1 cellular context compared by ENCODE assay signal in the genomic region with DNA sequence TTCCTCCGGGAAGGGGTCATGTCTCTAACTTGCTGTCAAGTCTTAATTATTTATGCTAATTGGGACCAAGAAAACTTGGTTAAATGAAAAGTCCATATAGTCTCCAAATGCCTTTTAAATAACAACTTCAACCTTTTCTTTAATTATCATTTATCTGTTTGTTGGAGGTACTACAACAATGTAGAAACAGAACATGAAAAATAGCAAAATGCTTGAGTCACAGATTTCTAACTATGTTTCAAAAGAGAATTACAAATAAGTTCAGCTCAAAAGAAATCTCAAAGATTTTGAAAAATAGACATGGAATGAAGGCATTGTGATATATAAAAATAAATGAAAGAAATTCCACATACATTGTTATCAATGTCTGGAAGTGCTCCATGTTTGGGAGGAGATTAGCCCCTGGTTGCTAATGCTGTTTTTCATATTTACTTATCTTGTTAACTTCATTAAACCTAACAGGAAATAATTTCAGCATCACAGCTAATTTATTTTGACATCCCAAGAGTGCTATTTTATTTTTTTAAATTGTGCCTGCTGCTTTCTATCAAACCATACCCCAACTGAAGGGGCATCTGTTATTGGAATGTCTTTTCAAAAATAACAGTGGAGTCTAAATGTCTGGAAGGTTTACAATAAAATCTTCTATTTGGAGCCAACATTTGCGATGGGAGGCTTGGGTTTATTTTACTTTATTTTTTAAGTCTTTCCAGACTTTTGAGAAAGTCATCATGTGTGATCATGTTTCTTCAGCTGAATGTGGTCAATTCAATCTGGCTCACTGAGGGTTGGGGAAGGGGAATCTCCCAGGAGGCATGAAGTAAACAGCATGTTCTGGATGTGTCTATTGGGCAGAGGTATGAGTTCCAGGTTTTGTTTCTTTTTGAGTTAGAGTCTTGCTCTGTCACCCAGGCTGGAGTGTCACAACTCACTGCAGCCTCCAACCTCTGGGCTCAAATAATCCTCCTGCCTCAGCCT.
A peak's percentile ranks its signal among the peaks of the same experiment; 100 is the strongest.
TF ChIP-seq lines count a peak whose summit lies in the region.

No MANE protein-coding gene starts in this region.

TF ChIP-seq in SK-N-SH treated with all-trans-retinoic acid at 6 μM for 48 hours, 23 proteins besides CTCF, POLR2A, EP300 and RAD21 (continued from another document):
- TF ChIP-seq, protein P1, sequence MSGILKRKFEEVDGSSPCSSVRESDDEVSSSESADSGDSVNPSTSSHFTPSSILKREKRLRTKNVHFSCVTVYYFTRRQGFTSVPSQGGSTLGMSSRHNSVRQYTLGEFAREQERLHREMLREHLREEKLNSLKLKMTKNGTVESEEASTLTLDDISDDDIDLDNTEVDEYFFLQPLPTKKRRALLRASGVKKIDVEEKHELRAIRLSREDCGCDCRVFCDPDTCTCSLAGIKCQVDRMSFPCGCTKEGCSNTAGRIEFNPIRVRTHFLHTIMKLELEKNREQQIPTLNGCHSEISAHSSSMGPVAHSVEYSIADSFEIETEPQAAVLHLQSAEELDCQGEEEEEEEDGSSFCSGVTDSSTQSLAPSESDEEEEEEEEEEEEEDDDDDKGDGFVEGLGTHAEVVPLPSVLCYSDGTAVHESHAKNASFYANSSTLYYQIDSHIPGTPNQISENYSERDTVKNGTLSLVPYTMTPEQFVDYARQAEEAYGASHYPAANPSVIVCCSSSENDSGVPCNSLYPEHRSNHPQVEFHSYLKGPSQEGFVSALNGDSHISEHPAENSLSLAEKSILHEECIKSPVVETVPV (CRISPR knock-in tag; IDR thresholded peaks at IDR 0.05): peak; percentile 97
- TF ChIP-seq GLIS3 (CRISPR knock-in tag; IDR thresholded peaks at IDR 0.05): peak; percentile 70; the same call in 1 of the 2 replicates
- peak; percentile 78 for TF ChIP-seq ESRRG (CRISPR knock-in tag; IDR thresholded peaks at IDR 0.05)
- TF ChIP-seq ZFP30 (CRISPR knock-in tag; IDR thresholded peaks at IDR 0.05): no peak
- TF ChIP-seq OSR1 (CRISPR knock-in tag; IDR thresholded peaks at IDR 0.05): no peak
- no peak for TF ChIP-seq BACH2 (CRISPR knock-in tag; IDR thresholded peaks at IDR 0.05; ENCODE audit: borderline replicate concordance)
- TF ChIP-seq ZC3H10 (CRISPR knock-in tag; IDR thresholded peaks at IDR 0.05): peak; percentile 93
- TF ChIP-seq, protein P2, sequence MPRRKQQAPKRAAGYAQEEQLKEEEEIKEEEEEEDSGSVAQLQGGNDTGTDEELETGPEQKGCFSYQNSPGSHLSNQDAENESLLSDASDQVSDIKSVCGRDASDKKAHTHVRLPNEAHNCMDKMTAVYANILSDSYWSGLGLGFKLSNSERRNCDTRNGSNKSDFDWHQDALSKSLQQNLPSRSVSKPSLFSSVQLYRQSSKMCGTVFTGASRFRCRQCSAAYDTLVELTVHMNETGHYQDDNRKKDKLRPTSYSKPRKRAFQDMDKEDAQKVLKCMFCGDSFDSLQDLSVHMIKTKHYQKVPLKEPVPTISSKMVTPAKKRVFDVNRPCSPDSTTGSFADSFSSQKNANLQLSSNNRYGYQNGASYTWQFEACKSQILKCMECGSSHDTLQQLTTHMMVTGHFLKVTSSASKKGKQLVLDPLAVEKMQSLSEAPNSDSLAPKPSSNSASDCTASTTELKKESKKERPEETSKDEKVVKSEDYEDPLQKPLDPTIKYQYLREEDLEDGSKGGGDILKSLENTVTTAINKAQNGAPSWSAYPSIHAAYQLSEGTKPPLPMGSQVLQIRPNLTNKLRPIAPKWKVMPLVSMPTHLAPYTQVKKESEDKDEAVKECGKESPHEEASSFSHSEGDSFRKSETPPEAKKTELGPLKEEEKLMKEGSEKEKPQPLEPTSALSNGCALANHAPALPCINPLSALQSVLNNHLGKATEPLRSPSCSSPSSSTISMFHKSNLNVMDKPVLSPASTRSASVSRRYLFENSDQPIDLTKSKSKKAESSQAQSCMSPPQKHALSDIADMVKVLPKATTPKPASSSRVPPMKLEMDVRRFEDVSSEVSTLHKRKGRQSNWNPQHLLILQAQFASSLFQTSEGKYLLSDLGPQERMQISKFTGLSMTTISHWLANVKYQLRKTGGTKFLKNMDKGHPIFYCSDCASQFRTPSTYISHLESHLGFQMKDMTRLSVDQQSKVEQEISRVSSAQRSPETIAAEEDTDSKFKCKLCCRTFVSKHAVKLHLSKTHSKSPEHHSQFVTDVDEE (CRISPR knock-in tag; IDR thresholded peaks at IDR 0.05): peak; percentile 99
